25 cellular contexts compared by ENCODE assay signal in the genomic region with DNA sequence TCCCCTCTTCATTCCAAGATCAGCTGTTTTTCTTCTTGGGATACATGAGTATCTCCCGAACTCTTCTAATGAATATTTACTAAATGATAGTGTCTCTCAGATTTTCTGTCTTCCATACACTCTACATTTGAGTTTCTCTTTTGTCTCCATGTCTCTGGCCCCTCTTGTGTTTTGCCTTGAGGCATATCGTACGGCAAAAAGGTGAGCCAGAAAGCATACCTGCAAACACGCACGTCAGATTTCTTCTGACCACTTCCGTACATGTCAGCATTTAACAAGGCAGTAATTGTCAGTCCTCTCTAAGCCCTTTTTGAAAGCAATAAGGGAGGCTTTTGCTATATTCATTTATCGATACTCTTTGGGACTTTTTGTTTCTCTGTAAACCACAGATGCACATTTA.
"Had no signal": no experiment of that assay in that cellular context is flagged by ENCODE, and none has a peak within 500 bp of the region (broad histone marks: within the 10 kb centered on the region; RNA-seq: fewer than 3 reads in every experiment).

No MANE protein-coding gene starts in this region.

- H3K36me3 ChIP-seq: uterus had no signal

- H3K9me3 Mint-ChIP-seq: activated naive CD4-positive, alpha-beta T cell treated with anti-CD3 and anti-CD28 coated beads, Interleukin-2, amount 50 U/mL, for 24 hours; brain; memory B cell; naive thymus-derived CD4-positive, alpha-beta T cell; neural crest cell; stimulated activated naive CD8-positive, alpha-beta T cell treated with anti-CD3 and anti-CD28 coated beads, Interleukin-15, amount 100 ng/mL, for 72 hours had no signal

- ATAC-seq: gastroesophageal sphincter; naive thymus-derived CD4-positive, alpha-beta T cell; stimulated activated naive CD8-positive, alpha-beta T cell treated with anti-CD3 and anti-CD28 coated beads, Interleukin-15, amount 100 ng/mL, for 72 hours had no signal

- H3K4me3 Mint-ChIP-seq: activated naive CD4-positive, alpha-beta T cell treated with anti-CD3 and anti-CD28 coated beads, Interleukin-2, amount 50 U/mL, for 24 hours; brain; memory B cell; naive thymus-derived CD4-positive, alpha-beta T cell; neural crest cell; stimulated activated naive CD8-positive, alpha-beta T cell treated with anti-CD3 and anti-CD28 coated beads, Interleukin-15, amount 100 ng/mL, for 72 hours had no signal

- H3K27me3 ChIP-seq: esophagus muscularis mucosa, gastroesophageal sphincter, suprapubic skin, tibial nerve, uterus had no signal

- H3K36me3 Mint-ChIP-seq: memory B cell had no signal

- H3K4me1 ChIP-seq: gastroesophageal sphincter, suprapubic skin, uterus had no signal

- H3K27ac Mint-ChIP-seq: activated naive CD4-positive, alpha-beta T cell treated with anti-CD3 and anti-CD28 coated beads, Interleukin-2, amount 50 U/mL, for 24 hours; brain; memory B cell; naive thymus-derived CD4-positive, alpha-beta T cell; progenitor cell of endocrine pancreas; stimulated activated naive CD8-positive, alpha-beta T cell treated with anti-CD3 and anti-CD28 coated beads, Interleukin-15, amount 100 ng/mL, for 72 hours had no signal

- H3K4me3 ChIP-seq: esophagus muscularis mucosa, gastroesophageal sphincter, suprapubic skin, tibial nerve, uterus had no signal

- H3K4me1 Mint-ChIP-seq: activated naive CD4-positive, alpha-beta T cell treated with anti-CD3 and anti-CD28 coated beads, Interleukin-2, amount 50 U/mL, for 24 hours; brain; memory B cell; naive thymus-derived CD4-positive, alpha-beta T cell had no signal

- H3K9me3 ChIP-seq: esophagus muscularis mucosa, gastroesophageal sphincter, suprapubic skin, tibial nerve, uterus had no signal

- H3K27me3 Mint-ChIP-seq: activated naive CD4-positive, alpha-beta T cell treated with anti-CD3 and anti-CD28 coated beads, Interleukin-2, amount 50 U/mL, for 24 hours; brain; memory B cell; naive thymus-derived CD4-positive, alpha-beta T cell; progenitor cell of endocrine pancreas; stimulated activated naive CD8-positive, alpha-beta T cell treated with anti-CD3 and anti-CD28 coated beads, Interleukin-15, amount 100 ng/mL, for 72 hours had no signal

- H3K27ac ChIP-seq: esophagus muscularis mucosa, suprapubic skin, tibial nerve, uterus had no signal

- DNase-seq: activated CD4-positive, alpha-beta T cell treated with anti-CD3 and anti-CD28 coated beads for 1 hour; activated CD4-positive, alpha-beta T cell treated with anti-CD3 and anti-CD28 coated beads, Interleukin-2, amount 50 U/mL, for 1 hour; activated gamma-delta T cell treated with Interleukin-2 at 50 U/mL for 16 hours; activated T-cell treated with anti-CD3 and anti-CD28 coated beads, Interleukin-2, amount 50 U/mL, for 1 hour; anterior cingulate cortex; caudate nucleus; effector memory CD4-positive, alpha-beta T cell; head of caudate nucleus; islet precursor cell; left cardiac atrium; naive thymus-derived CD4-positive, alpha-beta T cell; retina; stimulated activated CD4-positive, alpha-beta T cell treated with anti-CD3 and anti-CD28 coated beads, Interleukin-1b, Interleukin-23, amount 100 ng/mL, for 48 hours; stimulated activated naive CD8-positive, alpha-beta T cell treated with anti-CD3 and anti-CD28 coated beads, Interleukin-15, amount 100 ng/mL, for 72 hours; T-helper 1 cell; uterus had no signal
